ENCODE assay signal across 19 cellular contexts in genomic region chr9:102841376-102841775, GRCh38.
"Had no signal": no experiment of that assay in that cellular context is flagged by ENCODE, and none has a peak within 500 bp of the region (broad histone marks: within the 10 kb centered on the region; RNA-seq: fewer than 3 reads in every experiment).

No MANE protein-coding gene starts in this region.

- H3K27ac ChIP-seq: esophagus squamous epithelium, parathyroid adenoma, psoas muscle, sigmoid colon, skin epidermis, stomach, thoracic aorta had no signal

- DNase-seq: esophagus squamous epithelium; foreskin fibroblast; kidney glomerular epithelial cell; left ventricle myocardium superior; mesenchymal stem cell; midbrain; naive B cell; nephron progenitor cell; psoas muscle; sigmoid colon; stimulated activated CD4-positive, alpha-beta T cell treated with anti-CD3 and anti-CD28 coated beads, Interleukin-12 subunit alpha, Interleukin-12 subunit beta, amount 100 ng/mL, for 4 hours; stimulated activated naive CD4-positive, alpha-beta T cell; stomach; substantia nigra; trophoblast cell had no signal

- H3K4me1 ChIP-seq: esophagus squamous epithelium, parathyroid adenoma, psoas muscle, sigmoid colon, stomach had no signal

- H3K9me3 ChIP-seq: psoas muscle, sigmoid colon, stomach, thoracic aorta had no signal

- H3K4me3 ChIP-seq: esophagus squamous epithelium, lung, psoas muscle, sigmoid colon, skin epidermis, stomach, thoracic aorta had no signal

- ATAC-seq: left ventricle myocardium superior, psoas muscle had no signal

- H3K9ac ChIP-seq: parathyroid adenoma had no signal

- H3K27me3 ChIP-seq: esophagus squamous epithelium, sigmoid colon, stomach had no signal

- H3K36me3 ChIP-seq: esophagus squamous epithelium, sigmoid colon, stomach, thoracic aorta had no signal
